1 cellular context compared by ENCODE assay signal in the genomic region with DNA sequence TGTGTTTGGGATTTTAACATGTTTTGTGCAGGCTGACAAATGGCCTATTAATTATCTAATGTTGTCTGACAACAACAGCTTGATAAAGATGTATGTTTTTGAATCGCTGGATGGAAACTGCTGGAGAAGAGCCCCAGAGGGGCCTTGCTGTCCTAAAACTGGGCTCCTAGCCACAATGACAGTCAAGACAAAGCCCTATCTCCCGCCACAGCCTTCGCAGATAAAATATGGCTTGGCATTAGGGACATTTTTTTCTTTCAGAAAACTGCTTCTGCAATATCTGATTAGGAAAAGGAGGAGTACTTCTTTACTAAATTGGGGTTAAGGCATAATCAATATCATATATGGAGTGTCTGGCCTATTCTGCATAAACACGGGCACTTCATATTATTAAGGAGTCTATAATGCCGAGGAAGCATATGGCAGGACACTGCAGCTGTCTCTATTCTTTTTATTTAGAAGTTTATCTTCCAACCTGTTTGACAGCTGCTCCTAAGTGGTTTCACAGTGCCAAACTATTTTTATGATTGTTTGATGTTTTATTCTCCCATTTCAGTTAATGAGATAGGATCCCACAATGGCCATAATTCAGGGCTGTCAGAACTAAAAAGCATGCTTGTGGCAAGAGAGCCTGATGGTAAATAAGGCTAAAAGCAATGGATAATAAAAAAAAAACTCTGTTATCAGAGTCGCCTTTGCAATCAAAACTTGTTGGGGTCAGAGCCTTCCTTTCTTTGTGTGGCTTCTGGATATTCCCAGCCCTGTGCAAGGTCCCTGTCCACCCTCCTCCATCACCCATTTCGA.
TF ChIP-seq lines count a peak whose summit lies in the region.

No MANE protein-coding gene starts in this region.

TF ChIP-seq in K562, 482 proteins besides CTCF, POLR2A, EP300 and RAD21 (continued from another document):
- TF ChIP-seq, protein P1, sequence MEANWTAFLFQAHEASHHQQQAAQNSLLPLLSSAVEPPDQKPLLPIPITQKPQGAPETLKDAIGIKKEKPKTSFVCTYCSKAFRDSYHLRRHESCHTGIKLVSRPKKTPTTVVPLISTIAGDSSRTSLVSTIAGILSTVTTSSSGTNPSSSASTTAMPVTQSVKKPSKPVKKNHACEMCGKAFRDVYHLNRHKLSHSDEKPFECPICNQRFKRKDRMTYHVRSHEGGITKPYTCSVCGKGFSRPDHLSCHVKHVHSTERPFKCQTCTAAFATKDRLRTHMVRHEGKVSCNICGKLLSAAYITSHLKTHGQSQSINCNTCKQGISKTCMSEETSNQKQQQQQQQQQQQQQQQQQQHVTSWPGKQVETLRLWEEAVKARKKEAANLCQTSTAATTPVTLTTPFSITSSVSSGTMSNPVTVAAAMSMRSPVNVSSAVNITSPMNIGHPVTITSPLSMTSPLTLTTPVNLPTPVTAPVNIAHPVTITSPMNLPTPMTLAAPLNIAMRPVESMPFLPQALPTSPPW (CRISPR knock-in tag; IDR thresholded peaks at IDR 0.05), result peak; percentile 30; the same call in 1 of the 2 replicates
